Comparison of ENCODE assay signal across 1 cellular context in genomic region chr14:21039059-21039422, GRCh38.
TF ChIP-seq lines count a peak whose summit lies in the region.

No MANE protein-coding gene starts in this region.

TF ChIP-seq in IMR-90, 13 proteins besides CTCF, POLR2A, EP300 and RAD21:
- TF ChIP-seq MAZ (IDR thresholded peaks at IDR 0.05; ENCODE audit: borderline replicate concordance, low read depth, low read length), result peak; percentile 17; the same call in 1 of the 2 replicates
- TF ChIP-seq MAFK (IDR thresholded peaks at IDR 0.05; ENCODE audit: low read depth, low read length), result no peak
